24 cellular contexts compared by ENCODE assay signal in the genomic region with DNA sequence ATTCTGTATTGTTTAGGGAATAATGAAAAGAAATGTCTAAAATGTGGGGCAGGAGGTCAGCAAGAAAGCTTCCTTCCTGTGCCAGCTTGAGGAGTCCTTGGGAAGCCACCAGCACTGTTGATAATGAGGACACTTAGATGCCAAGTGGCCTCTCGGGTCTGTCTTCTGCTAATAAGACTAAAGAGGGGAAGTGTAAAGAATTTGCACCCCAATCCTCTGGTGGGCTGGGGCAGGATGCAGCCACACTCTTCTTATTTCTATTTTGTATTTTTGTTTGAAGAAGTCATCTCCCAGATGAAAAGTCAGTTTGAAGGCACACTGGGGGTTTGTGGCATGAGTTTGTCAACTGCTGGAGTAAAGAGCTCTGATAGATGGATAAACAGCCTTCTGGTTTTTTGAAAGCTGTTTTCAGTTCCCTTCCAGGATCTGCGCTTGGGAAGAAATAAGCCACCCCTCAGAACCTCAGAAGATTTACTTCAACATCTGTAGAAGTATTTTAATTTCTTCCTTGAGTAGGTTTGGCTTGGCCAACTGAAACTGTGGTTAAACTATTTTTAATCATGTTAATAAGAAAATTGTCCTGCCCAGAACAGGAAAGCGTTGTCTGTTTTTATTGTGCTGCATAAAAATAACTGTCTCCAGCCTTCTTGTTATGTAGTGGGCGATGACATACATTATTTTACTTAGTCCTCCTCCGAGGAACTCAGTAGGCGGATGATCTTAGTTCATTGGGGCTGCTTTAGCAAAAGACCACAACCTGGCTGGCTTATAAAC.
DNase-seq lines count a peak whose midpoint lies in the region; ATAC-seq and TF ChIP-seq lines count a peak whose summit lies in the region.
"Had no signal": no experiment of that assay in that cellular context is flagged by ENCODE, and none has a peak within 500 bp of the region (broad histone marks: within the 10 kb centered on the region; RNA-seq: fewer than 3 reads in every experiment).

No MANE protein-coding gene starts in this region.

- no peak overlapping the region for H4K8ac ChIP-seq in mesendoderm (ENCODE audit: low read depth, low read length)

- no peak overlapping the region for H3K56ac ChIP-seq in mesendoderm (ENCODE audit: low read length)

- H3K18ac ChIP-seq in mesendoderm (ENCODE audit: low read length) = no peak overlapping the region

- TF ChIP-seq CTCF in GM12864 (IDR thresholded peaks at IDR 0.05; ENCODE audit: low read depth, low read length, missing control alignments) = no peak

- H3K4me2 ChIP-seq in mesendoderm (ENCODE audit: low read length) = no peak overlapping the region

- H3K23ac ChIP-seq in mesendoderm (ENCODE audit: low read length) = no peak overlapping the region

- H3K27me3 ChIP-seq in mesendoderm (ENCODE audit: insufficient read depth, low read length, poor library complexity) = no peaks in the 10 kb centered on the region
- H3K27me3 ChIP-seq: cardiac muscle cell, Peyer's patch, sigmoid colon had no signal

- H2AK5ac ChIP-seq in mesendoderm (ENCODE audit: low read length) = no peak overlapping the region

- no peak overlapping the region for H3K4ac ChIP-seq in mesendoderm (ENCODE audit: low read depth, low read length)

- H3K79me2 ChIP-seq in mesendoderm (ENCODE audit: control insufficient read depth, insufficient read depth, low read length) = no peaks in the 10 kb centered on the region

- H2BK5ac ChIP-seq in mesendoderm (ENCODE audit: low read length) = no peak overlapping the region

- H3K4me3 ChIP-seq in GM12864 (ENCODE audit: low read depth, low read length) (no peak overlapping the region), mesendoderm (ENCODE audit: low read length) (no peak overlapping the region)
- H3K4me3 ChIP-seq: cardiac muscle cell, heart right ventricle, Peyer's patch, sigmoid colon, suprapubic skin had no signal

- peaks cover 2% of the 10 kb centered on the region for H3K4me1 ChIP-seq in mesendoderm (ENCODE audit: control insufficient read depth, low read depth, low read length)
- H3K4me1 ChIP-seq: heart right ventricle, Peyer's patch, sigmoid colon, suprapubic skin had no signal

- no peak overlapping the region for H3K27ac ChIP-seq in mesendoderm (ENCODE audit: low read depth, low read length)
- H3K27ac ChIP-seq: cardiac muscle cell, heart right ventricle, Peyer's patch, sigmoid colon, suprapubic skin had no signal

- no peaks in the 10 kb centered on the region for H3K36me3 ChIP-seq in mesendoderm (ENCODE audit: control insufficient read depth, insufficient read depth, low read length)
- H3K36me3 ChIP-seq: cardiac muscle cell, heart right ventricle, Peyer's patch, sigmoid colon, suprapubic skin had no signal

- H2BK120ac ChIP-seq in mesendoderm (ENCODE audit: low read depth, low read length) = peak overlapping the region; percentile 28

- DNase-seq in GM12864 (ENCODE audit: low read depth) (peak; percentile 38), NOMO-1 treated with DMSO at 0.1 percent for 48 hours (lab: John Stamatoyannopoulos, UW; ENCODE audit: unreplicated experiment) (peak; percentile 90), mesendoderm (no peak), AG20443 (ENCODE audit: low spot score) (no peak), AG08395 (ENCODE audit: low spot score) (no peak)
- DNase-seq: activated CD8-positive, alpha-beta T cell treated with anti-CD3 and anti-CD28 coated beads, Interleukin-2, amount 10 ng/mL, durations not matched to agents 7 days and 5 days; activated naive CD4-positive, alpha-beta T cell; activated T-cell treated with anti-CD3 and anti-CD28 coated beads, Interleukin-2, amount 50 U/mL, for 1 hour; amygdala; CD8-positive, alpha-beta memory T cell; dermis blood vessel endothelial cell; DMS79 treated with DMSO at 0.1 percent for 48 hours; GOT3; heart right ventricle; NCI-H146; NCI-H748 treated with DMSO at 0.1 percent for 48 hours; posterior cingulate gyrus; sigmoid colon had no signal

- H3K9ac ChIP-seq in mesendoderm (ENCODE audit: low read length) = no peak overlapping the region

- H3K79me1 ChIP-seq in mesendoderm (ENCODE audit: low read length) = no peaks in the 10 kb centered on the region

- no CpG with 5 or more reads among the region's 6 CpGs for WGBS in mesendoderm (ENCODE audit: extremely low coverage, insufficient coverage, low lambda C conversion rate)

- H4K5ac ChIP-seq in mesendoderm (ENCODE audit: low read length) = no peak overlapping the region

- no peak overlapping the region for H2BK15ac ChIP-seq in mesendoderm (replicated peaks; ENCODE audit: low read depth)

- ATAC-seq in GM21576 (IDR thresholded peaks at IDR 0.05; ENCODE audit: unreplicated experiment) (peak; percentile 60), GM21786 (IDR thresholded peaks at IDR 0.05; ENCODE audit: unreplicated experiment) (no peak), HG03378 (IDR thresholded peaks at IDR 0.05; ENCODE audit: unreplicated experiment) (no peak)
- ATAC-seq: activated CD8-positive, alpha-beta T cell treated with anti-CD3 and anti-CD28 coated beads, Interleukin-2, amount 10 ng/mL, durations not matched to agents 7 days and 5 days; heart right ventricle had no signal

Comparison
In these comparisons a context has a peak if more than half of its experiments do, and no peak if none do; other contexts are left out.
1. DNase-seq: peak in GM12864 (single experiment) and NOMO-1 treated with DMSO at 0.1 percent for 48 hours (single experiment); none in mesendoderm (single experiment), AG20443 (single experiment) and AG08395 (single experiment).